In genomic region chr7:124033093-124033806, GRCh38 we compare ENCODE assay signal across 10 cellular contexts. TPM values are rescaled to one million over a fixed set of nuclear protein-coding genes. Genes with fewer than 3 reads are reported as not detected.
A peak's percentile ranks its signal among the peaks of the same experiment; 100 is the strongest.
DNase-seq lines count a peak whose midpoint lies in the region; ATAC-seq, FAIRE-seq and TF ChIP-seq lines count a peak whose summit lies in the region.
"Had no signal": no experiment of that assay in that cellular context is flagged by ENCODE, and none has a peak within 500 bp of the region (broad histone marks: within the 10 kb centered on the region; RNA-seq: fewer than 3 reads in every experiment).

No MANE protein-coding gene starts in this region.

- BruUV-seq in Panc1 (replicated peaks; lab: Mats Ljungman, UMichigan) = no TSS peak

- peaks cover 3% of the 10 kb centered on the region for H3K4me1 ChIP-seq in Panc1 (ENCODE audit: control insufficient read depth, insufficient read depth, low read length)

- POLR2A ChIA-PET in Panc1 (lab: Charles Lee) = no interaction called here

- H3K4me3 ChIP-seq in Panc1 (ENCODE audit: low read depth in 2 of 2, low read length in 2 of 2) = peak overlapping the region; percentile 16 to 30; a peak in 3 of 4 replicates

- no peaks in the 10 kb centered on the region for H3K9me3 ChIP-seq in Panc1 (ENCODE audit: control insufficient read depth, insufficient read depth, low read depth, low read length)

- H3K27ac ChIP-seq in Panc1 (ENCODE audit: low read length) = no peak overlapping the region

- peaks cover 41% of the 10 kb centered on the region for H3K27me3 ChIP-seq in Panc1 (ENCODE audit: control insufficient read depth, insufficient read depth, low read length)

- no peak for FAIRE-seq in frontal cortex (lab: Jason Lieb, UNC)

- in situ Hi-C loops in Panc1 (cut with HindIII; ENCODE audit: low pct_unique_long_range_greater_than_20kb, low sequenced_read_pairs) = no loop called here

- ATAC-seq in Panc1 = peak; percentile 75
- no peak for ATAC-seq in GM21737 (IDR thresholded peaks at IDR 0.05; ENCODE audit: unreplicated experiment)
- no peak for ATAC-seq in GM21786 (IDR thresholded peaks at IDR 0.05; ENCODE audit: unreplicated experiment)

- intact Hi-C loops in Panc1 (cut with micrococcal nuclease; ENCODE audit: unreplicated experiment) = no loop called here

- no peaks in the 10 kb centered on the region for H3K36me3 ChIP-seq in Panc1 (ENCODE audit: control insufficient read depth, insufficient read depth, low read length)

- TF ChIP-seq CTCF in Panc1 (IDR thresholded peaks at IDR 0.05) = 0 out of 2 replicates have a peak, but pooled peaks have one; percentile 3

- DNase-seq in NCI-H1694 treated with DMSO at 0.1 percent for 48 hours (lab: John Stamatoyannopoulos, UW) = peak; percentile 5
- no peak for DNase-seq in NCI-H1694 (lab: John Stamatoyannopoulos, UW)
- no peak for DNase-seq in Panc1 (ENCODE audit: low read depth, low spot score)
- DNase-seq in frontal cortex (ENCODE audit: low spot score in 2 of 2) = peak; percentile 55 to 78
- DNase-seq in occipital lobe (lab: John Stamatoyannopoulos, UW) = peak; percentile 78
- DNase-seq in H4 (ENCODE audit: low spot score) = no peak

- CTCF ChIA-PET in Panc1 (lab: Charles Lee) = no interaction called here

RNA-seq across cellular contexts. Expression of gene TMEM229A, which starts 0.4 kb away (rescaled TPM):
- total RNA-seq in Panc1 (2021; ENCODE audit: unreplicated experiment) (not detected), frontal cortex (1.2 TPM), occipital lobe (1.7 TPM)
- polyA plus RNA-seq in Panc1 (2012; ENCODE audit: insufficient read length) = not detected
- total RNA-seq in H4 (2014; rRNA removed; shearing (Covaris generic)) = not detected in 2 replicates
- total RNA-seq: mononuclear cell, NCI-H460 had no signal

Comparison
In these comparisons a context has a peak if more than half of its experiments do, and no peak if none do; other contexts are left out.
1. DNase-seq: peak in NCI-H1694 treated with DMSO at 0.1 percent for 48 hours (single experiment), frontal cortex (2 of 2) and occipital lobe (single experiment); none in NCI-H1694 (single experiment), Panc1 (single experiment) and H4 (single experiment).